In the genomic region with DNA sequence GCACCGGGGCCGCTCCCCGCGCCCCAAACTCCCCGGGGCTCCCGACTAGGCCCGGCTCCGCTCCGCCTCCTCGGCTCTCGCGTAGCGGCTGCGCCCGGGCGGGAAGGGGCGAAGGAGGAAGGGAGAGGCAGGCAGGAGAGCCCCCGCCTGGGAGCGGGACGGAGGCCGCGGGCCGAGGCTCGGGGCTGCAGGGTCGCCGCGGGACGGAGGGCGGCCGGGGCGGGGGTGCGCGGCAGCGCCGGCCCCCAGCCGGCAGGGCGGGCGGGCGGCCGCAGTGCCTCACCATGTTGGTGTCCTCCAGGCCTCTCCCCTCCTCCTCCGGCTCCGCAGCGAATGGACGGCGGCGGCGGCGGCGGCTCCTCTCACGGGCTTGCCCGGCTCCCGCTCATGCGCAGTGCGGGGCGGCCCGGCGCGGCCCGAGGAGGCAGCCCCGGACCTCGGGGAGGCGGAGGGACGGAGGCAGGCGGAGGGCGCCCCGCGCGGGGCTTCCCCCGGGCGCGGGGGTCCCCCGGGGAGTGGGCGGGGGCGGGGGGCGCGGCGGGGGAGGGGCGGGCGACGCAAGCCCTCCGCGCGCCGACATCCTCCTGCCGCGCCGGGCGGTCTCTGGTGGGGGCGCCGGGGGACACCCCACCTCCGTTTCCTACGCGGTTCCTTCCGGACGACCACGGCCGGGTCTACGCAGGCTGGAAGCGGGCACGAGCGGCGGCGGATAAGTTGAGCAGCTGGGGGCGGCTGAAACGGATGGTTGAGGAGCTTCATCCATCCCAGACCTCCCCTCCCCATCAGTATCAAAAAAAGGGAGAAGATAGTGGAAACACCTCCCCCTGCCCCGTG, we compare ENCODE assay signal across 1 cellular context.
TF ChIP-seq lines count a peak whose summit lies in the region.

A gene (minus strand): TSS at position 335 of the 834 bp plus-strand sequence. CDS start 49 bp downstream, at position 286.

TF ChIP-seq in K562, 482 proteins besides CTCF, POLR2A, EP300 and RAD21 (continued from another document and continues in another):
- TF ChIP-seq, protein P1, sequence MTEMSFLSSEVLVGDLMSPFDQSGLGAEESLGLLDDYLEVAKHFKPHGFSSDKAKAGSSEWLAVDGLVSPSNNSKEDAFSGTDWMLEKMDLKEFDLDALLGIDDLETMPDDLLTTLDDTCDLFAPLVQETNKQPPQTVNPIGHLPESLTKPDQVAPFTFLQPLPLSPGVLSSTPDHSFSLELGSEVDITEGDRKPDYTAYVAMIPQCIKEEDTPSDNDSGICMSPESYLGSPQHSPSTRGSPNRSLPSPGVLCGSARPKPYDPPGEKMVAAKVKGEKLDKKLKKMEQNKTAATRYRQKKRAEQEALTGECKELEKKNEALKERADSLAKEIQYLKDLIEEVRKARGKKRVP (CRISPR knock-in tag; IDR thresholded peaks at IDR 0.05): no peak
- TF ChIP-seq SMARCC2 (IDR thresholded peaks at IDR 0.05; ENCODE audit: low read depth) (no peak), ZNF175 (CRISPR knock-in tag; IDR thresholded peaks at IDR 0.05; ENCODE audit: low read depth) (no peak), SP1 (CRISPR knock-in tag; IDR thresholded peaks at IDR 0.05) (no peak), TEAD2 (tag; IDR thresholded peaks at IDR 0.05) (no peak), ZNF75A (CRISPR knock-in tag; IDR thresholded peaks at IDR 0.05) (no peak), KAT7 (CRISPR knock-in tag; IDR thresholded peaks at IDR 0.05; ENCODE audit: borderline replicate concordance) (no peak), SNRNP70 (optimal IDR thresholded peaks at IDR 0.05; ENCODE audit: low read depth, low read length) (no peak), CBX8 (IDR thresholded peaks at IDR 0.05; ENCODE audit: borderline replicate concordance, extremely low read depth, low read depth, low read length, poor library complexity, severe bottlenecking) (no peak), ELF4 (CRISPR knock-in tag; IDR thresholded peaks at IDR 0.05) (no peak), SAP30 (IDR thresholded peaks at IDR 0.05; ENCODE audit: borderline replicate concordance, insufficient read depth, low read depth, low read length, poor library complexity, severe bottlenecking) (no peak), TRIM24 (IDR thresholded peaks at IDR 0.05) (no peak), FIP1L1 (IDR thresholded peaks at IDR 0.05; ENCODE audit: low read depth, low read length, poor library complexity, severe bottlenecking) (no peak), ETS2 (tag; IDR thresholded peaks at IDR 0.05; ENCODE audit: borderline replicate concordance, poor library complexity, severe bottlenecking) (no peak), ZNF436 (CRISPR knock-in tag; IDR thresholded peaks at IDR 0.05) (no peak), GABPB1 (CRISPR knock-in tag; IDR thresholded peaks at IDR 0.05) (no peak), PCBP1 (IDR thresholded peaks at IDR 0.05; ENCODE audit: low read depth, low read length, poor library complexity, severe bottlenecking) (no peak), L3MBTL2 (IDR thresholded peaks at IDR 0.05) (no peak), HNRNPK (IDR thresholded peaks at IDR 0.05; ENCODE audit: low read depth, low read length, poor library complexity, severe bottlenecking) (no peak), EZH2 (IDR thresholded peaks at IDR 0.05; ENCODE audit: borderline replicate concordance, low read depth, low read length) (no peak), RBBP5 (IDR thresholded peaks at IDR 0.05; ENCODE audit: borderline replicate concordance, insufficient read depth, low read length, poor library complexity, severe bottlenecking) (peak; percentile 53), NCOA6 (IDR thresholded peaks at IDR 0.05) (no peak), TCF3 (CRISPR knock-in tag; IDR thresholded peaks at IDR 0.05) (no peak), CHD2 (IDR thresholded peaks at IDR 0.05; ENCODE audit: low read depth, low read length) (0 out of 2 replicates have a peak, but pooled peaks have one; percentile 50), ZKSCAN8 (CRISPR knock-in tag; IDR thresholded peaks at IDR 0.05) (no peak), CREBBP (IDR thresholded peaks at IDR 0.05; ENCODE audit: low read depth, low read length) (no peak), KAT8 (IDR thresholded peaks at IDR 0.05; ENCODE audit: low read depth) (no peak), ZNF263 (CRISPR knock-in tag; IDR thresholded peaks at IDR 0.05; ENCODE audit: borderline replicate concordance) (no peak), MEF2A (IDR thresholded peaks at IDR 0.05; ENCODE audit: control insufficient read depth, low read depth, low read length) (no peak), JUND (IDR thresholded peaks at IDR 0.05; ENCODE audit: borderline replicate concordance, low read depth, low read length) (no peak), JUND (tag; IDR thresholded peaks at IDR 0.05; ENCODE audit: borderline replicate concordance, low read depth, low read length) (no peak; the same call in 2 of the 3 replicates), NFYB (IDR thresholded peaks at IDR 0.05; ENCODE audit: extremely low read depth, insufficient read length) (no peak), CXXC5 (CRISPR knock-in tag; IDR thresholded peaks at IDR 0.05) (peak; percentile 66)
- TF ChIP-seq, protein P2, sequence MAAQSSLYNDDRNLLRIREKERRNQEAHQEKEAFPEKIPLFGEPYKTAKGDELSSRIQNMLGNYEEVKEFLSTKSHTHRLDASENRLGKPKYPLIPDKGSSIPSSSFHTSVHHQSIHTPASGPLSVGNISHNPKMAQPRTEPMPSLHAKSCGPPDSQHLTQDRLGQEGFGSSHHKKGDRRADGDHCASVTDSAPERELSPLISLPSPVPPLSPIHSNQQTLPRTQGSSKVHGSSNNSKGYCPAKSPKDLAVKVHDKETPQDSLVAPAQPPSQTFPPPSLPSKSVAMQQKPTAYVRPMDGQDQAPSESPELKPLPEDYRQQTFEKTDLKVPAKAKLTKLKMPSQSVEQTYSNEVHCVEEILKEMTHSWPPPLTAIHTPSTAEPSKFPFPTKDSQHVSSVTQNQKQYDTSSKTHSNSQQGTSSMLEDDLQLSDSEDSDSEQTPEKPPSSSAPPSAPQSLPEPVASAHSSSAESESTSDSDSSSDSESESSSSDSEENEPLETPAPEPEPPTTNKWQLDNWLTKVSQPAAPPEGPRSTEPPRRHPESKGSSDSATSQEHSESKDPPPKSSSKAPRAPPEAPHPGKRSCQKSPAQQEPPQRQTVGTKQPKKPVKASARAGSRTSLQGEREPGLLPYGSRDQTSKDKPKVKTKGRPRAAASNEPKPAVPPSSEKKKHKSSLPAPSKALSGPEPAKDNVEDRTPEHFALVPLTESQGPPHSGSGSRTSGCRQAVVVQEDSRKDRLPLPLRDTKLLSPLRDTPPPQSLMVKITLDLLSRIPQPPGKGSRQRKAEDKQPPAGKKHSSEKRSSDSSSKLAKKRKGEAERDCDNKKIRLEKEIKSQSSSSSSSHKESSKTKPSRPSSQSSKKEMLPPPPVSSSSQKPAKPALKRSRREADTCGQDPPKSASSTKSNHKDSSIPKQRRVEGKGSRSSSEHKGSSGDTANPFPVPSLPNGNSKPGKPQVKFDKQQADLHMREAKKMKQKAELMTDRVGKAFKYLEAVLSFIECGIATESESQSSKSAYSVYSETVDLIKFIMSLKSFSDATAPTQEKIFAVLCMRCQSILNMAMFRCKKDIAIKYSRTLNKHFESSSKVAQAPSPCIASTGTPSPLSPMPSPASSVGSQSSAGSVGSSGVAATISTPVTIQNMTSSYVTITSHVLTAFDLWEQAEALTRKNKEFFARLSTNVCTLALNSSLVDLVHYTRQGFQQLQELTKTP (IDR thresholded peaks at IDR 0.05; ENCODE audit: low read depth in 1 of 2, partially characterized antibody in 2 of 2): no peak
- TF ChIP-seq, protein P3, sequence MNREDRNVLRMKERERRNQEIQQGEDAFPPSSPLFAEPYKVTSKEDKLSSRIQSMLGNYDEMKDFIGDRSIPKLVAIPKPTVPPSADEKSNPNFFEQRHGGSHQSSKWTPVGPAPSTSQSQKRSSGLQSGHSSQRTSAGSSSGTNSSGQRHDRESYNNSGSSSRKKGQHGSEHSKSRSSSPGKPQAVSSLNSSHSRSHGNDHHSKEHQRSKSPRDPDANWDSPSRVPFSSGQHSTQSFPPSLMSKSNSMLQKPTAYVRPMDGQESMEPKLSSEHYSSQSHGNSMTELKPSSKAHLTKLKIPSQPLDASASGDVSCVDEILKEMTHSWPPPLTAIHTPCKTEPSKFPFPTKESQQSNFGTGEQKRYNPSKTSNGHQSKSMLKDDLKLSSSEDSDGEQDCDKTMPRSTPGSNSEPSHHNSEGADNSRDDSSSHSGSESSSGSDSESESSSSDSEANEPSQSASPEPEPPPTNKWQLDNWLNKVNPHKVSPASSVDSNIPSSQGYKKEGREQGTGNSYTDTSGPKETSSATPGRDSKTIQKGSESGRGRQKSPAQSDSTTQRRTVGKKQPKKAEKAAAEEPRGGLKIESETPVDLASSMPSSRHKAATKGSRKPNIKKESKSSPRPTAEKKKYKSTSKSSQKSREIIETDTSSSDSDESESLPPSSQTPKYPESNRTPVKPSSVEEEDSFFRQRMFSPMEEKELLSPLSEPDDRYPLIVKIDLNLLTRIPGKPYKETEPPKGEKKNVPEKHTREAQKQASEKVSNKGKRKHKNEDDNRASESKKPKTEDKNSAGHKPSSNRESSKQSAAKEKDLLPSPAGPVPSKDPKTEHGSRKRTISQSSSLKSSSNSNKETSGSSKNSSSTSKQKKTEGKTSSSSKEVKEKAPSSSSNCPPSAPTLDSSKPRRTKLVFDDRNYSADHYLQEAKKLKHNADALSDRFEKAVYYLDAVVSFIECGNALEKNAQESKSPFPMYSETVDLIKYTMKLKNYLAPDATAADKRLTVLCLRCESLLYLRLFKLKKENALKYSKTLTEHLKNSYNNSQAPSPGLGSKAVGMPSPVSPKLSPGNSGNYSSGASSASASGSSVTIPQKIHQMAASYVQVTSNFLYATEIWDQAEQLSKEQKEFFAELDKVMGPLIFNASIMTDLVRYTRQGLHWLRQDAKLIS (CRISPR knock-in tag; IDR thresholded peaks at IDR 0.05): no peak
- TF ChIP-seq, protein P4, sequence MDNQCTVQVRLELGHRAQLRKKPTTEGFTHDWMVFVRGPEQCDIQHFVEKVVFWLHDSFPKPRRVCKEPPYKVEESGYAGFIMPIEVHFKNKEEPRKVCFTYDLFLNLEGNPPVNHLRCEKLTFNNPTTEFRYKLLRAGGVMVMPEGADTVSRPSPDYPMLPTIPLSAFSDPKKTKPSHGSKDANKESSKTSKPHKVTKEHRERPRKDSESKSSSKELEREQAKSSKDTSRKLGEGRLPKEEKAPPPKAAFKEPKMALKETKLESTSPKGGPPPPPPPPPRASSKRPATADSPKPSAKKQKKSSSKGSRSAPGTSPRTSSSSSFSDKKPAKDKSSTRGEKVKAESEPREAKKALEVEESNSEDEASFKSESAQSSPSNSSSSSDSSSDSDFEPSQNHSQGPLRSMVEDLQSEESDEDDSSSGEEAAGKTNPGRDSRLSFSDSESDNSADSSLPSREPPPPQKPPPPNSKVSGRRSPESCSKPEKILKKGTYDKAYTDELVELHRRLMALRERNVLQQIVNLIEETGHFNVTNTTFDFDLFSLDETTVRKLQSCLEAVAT (IDR thresholded peaks at IDR 0.05): no peak
- TF ChIP-seq, protein P5, sequence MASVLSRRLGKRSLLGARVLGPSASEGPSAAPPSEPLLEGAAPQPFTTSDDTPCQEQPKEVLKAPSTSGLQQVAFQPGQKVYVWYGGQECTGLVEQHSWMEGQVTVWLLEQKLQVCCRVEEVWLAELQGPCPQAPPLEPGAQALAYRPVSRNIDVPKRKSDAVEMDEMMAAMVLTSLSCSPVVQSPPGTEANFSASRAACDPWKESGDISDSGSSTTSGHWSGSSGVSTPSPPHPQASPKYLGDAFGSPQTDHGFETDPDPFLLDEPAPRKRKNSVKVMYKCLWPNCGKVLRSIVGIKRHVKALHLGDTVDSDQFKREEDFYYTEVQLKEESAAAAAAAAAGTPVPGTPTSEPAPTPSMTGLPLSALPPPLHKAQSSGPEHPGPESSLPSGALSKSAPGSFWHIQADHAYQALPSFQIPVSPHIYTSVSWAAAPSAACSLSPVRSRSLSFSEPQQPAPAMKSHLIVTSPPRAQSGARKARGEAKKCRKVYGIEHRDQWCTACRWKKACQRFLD (CRISPR knock-in tag; IDR thresholded peaks at IDR 0.05): 0 out of 2 replicates have a peak, but pooled peaks have one; percentile 30
- TF ChIP-seq, protein P6, sequence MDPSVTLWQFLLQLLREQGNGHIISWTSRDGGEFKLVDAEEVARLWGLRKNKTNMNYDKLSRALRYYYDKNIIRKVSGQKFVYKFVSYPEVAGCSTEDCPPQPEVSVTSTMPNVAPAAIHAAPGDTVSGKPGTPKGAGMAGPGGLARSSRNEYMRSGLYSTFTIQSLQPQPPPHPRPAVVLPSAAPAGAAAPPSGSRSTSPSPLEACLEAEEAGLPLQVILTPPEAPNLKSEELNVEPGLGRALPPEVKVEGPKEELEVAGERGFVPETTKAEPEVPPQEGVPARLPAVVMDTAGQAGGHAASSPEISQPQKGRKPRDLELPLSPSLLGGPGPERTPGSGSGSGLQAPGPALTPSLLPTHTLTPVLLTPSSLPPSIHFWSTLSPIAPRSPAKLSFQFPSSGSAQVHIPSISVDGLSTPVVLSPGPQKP (CRISPR knock-in tag; IDR thresholded peaks at IDR 0.05): no peak
- TF ChIP-seq, protein P7, sequence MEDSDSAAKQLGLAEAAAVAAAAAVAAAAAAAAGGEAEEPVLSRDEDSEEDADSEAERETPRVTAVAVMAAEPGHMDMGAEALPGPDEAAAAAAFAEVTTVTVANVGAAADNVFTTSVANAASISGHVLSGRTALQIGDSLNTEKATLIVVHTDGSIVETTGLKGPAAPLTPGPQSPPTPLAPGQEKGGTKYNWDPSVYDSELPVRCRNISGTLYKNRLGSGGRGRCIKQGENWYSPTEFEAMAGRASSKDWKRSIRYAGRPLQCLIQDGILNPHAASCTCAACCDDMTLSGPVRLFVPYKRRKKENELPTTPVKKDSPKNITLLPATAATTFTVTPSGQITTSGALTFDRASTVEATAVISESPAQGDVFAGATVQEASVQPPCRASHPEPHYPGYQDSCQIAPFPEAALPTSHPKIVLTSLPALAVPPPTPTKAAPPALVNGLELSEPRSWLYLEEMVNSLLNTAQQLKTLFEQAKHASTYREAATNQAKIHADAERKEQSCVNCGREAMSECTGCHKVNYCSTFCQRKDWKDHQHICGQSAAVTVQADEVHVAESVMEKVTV (CRISPR knock-in tag; IDR thresholded peaks at IDR 0.05): no peak
- TF ChIP-seq, protein P8, sequence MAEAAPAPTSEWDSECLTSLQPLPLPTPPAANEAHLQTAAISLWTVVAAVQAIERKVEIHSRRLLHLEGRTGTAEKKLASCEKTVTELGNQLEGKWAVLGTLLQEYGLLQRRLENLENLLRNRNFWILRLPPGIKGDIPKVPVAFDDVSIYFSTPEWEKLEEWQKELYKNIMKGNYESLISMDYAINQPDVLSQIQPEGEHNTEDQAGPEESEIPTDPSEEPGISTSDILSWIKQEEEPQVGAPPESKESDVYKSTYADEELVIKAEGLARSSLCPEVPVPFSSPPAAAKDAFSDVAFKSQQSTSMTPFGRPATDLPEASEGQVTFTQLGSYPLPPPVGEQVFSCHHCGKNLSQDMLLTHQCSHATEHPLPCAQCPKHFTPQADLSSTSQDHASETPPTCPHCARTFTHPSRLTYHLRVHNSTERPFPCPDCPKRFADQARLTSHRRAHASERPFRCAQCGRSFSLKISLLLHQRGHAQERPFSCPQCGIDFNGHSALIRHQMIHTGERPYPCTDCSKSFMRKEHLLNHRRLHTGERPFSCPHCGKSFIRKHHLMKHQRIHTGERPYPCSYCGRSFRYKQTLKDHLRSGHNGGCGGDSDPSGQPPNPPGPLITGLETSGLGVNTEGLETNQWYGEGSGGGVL (CRISPR knock-in tag; IDR thresholded peaks at IDR 0.05): no peak
- TF ChIP-seq, protein P9, sequence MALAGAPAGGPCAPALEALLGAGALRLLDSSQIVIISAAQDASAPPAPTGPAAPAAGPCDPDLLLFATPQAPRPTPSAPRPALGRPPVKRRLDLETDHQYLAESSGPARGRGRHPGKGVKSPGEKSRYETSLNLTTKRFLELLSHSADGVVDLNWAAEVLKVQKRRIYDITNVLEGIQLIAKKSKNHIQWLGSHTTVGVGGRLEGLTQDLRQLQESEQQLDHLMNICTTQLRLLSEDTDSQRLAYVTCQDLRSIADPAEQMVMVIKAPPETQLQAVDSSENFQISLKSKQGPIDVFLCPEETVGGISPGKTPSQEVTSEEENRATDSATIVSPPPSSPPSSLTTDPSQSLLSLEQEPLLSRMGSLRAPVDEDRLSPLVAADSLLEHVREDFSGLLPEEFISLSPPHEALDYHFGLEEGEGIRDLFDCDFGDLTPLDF (CRISPR knock-in tag; IDR thresholded peaks at IDR 0.05): no peak
